Comparison of ENCODE assay signal across 26 cellular contexts in genomic region chr9:131915181-131915580, GRCh38.
A peak's percentile ranks its signal among the peaks of the same experiment; 100 is the strongest.
DNase-seq lines count a peak whose midpoint lies in the region; ATAC-seq and TF ChIP-seq lines count a peak whose summit lies in the region.
"Had no signal": no experiment of that assay in that cellular context is flagged by ENCODE, and none has a peak within 500 bp of the region (broad histone marks: within the 10 kb centered on the region; RNA-seq: fewer than 3 reads in every experiment).

No MANE protein-coding gene starts in this region.

- ATAC-seq in activated T-cell treated with anti-CD3 and anti-CD28 coated beads, Interleukin-2, amount 50 U/mL, for 4 hours: no peak
- ATAC-seq: effector memory CD8-positive, alpha-beta T cell; gastroesophageal sphincter; left ventricle myocardium superior; Right ventricle myocardium inferior; sciatic nerve; stimulated activated naive B cell treated with anti-CD40 and anti-IgM and Interleukin-4, amounts not matched to agents 10 μg/mL and 1 μg/mL and 100 μg/mL, for 72 hours had no signal

- H3K4me2 ChIP-seq in GM23248 (ENCODE audit: unreplicated experiment) (no peak overlapping the region), skeletal muscle satellite cell (ENCODE audit: low read length) (peak overlapping the region; percentile 26), trophoblast cell (ENCODE audit: low read length) (no peak overlapping the region)

- DNase-seq in GM23248 (peak; percentile 43), RKO (ENCODE audit: low spot score) (peak; percentile 41), fibroblast of mammary gland (ENCODE audit: low read depth) (peak; percentile 58), trophoblast cell (no peak)
- DNase-seq in activated T-cell treated with anti-CD3 and anti-CD28 coated beads, Interleukin-2, amount 50 U/mL, for 48 hours: no peak
- DNase-seq in activated T-cell treated with anti-CD3 and anti-CD28 coated beads, Interleukin-2, amount 50 U/mL, for 4 hours: no peak
- DNase-seq: activated CD4-positive, alpha-beta T cell treated with anti-CD3 and anti-CD28 coated beads, Interleukin-2, amount 10 ng/mL, durations not matched to agents 7 days and 5 days; activated naive CD4-positive, alpha-beta T cell treated with anti-CD3 and anti-CD28 coated beads, Interleukin-2, amount 50 U/mL, for 16 hours; amniotic stem cell; cortex of kidney; effector memory CD8-positive, alpha-beta T cell; hypothalamus; KBM-7; left ventricle myocardium superior; NCI-H1417 treated with DMSO at 0.1 percent for 48 hours; NCI-H2081 treated with DMSO at 0.1 percent for 48 hours; NCI-H446; stimulated activated CD4-positive, alpha-beta T cell treated with anti-CD3 and anti-CD28 coated beads, Interleukin-15, amount 100 ng/mL, for 24 hours; stimulated activated naive B cell treated with anti-CD40 and anti-IgM and Interleukin-4, amounts not matched to agents 10 μg/mL and 1 μg/mL and 100 μg/mL, for 72 hours; WERI-Rb-1 had no signal

- H3K4me3 ChIP-seq in GM23248 (no peak overlapping the region), fibroblast of mammary gland (ENCODE audit: control insufficient read depth, low read depth, low read length) (no peak overlapping the region), skeletal muscle satellite cell (ENCODE audit: low read length) (no peak overlapping the region), trophoblast cell (ENCODE audit: low read depth, low read length) (no peak overlapping the region)
- H3K4me3 ChIP-seq: gastroesophageal sphincter, suprapubic skin had no signal

- no peak overlapping the region for H3K14ac ChIP-seq in trophoblast cell (ENCODE audit: low read length)

- no peak overlapping the region for H2BK120ac ChIP-seq in trophoblast cell (ENCODE audit: insufficient read depth, low read length, poor library complexity)

- H3K9me3 ChIP-seq in GM23248 (ENCODE audit: low read depth) (no peaks in the 10 kb centered on the region), skeletal muscle satellite cell (replicated peaks; ENCODE audit: low read length) (no peaks in the 10 kb centered on the region), trophoblast cell (ENCODE audit: insufficient read depth, low read depth, low read length) (no peaks in the 10 kb centered on the region)
- H3K9me3 ChIP-seq: gastroesophageal sphincter, suprapubic skin had no signal

- H3K36me3 Mint-ChIP-seq in activated T-cell treated with anti-CD3 and anti-CD28 coated beads, Interleukin-2, amount 50 U/mL, for 4 hours (ENCODE audit: insufficient read depth): peaks cover 6% of the 10 kb centered on the region

- H2AK5ac ChIP-seq in trophoblast cell (ENCODE audit: low read length): no peak overlapping the region

- no peak overlapping the region for H4K12ac ChIP-seq in trophoblast cell (ENCODE audit: low read depth, low read length)

- H4K20me1 ChIP-seq in GM23248 (ENCODE audit: insufficient read depth): peaks cover 11% of the 10 kb centered on the region; the same call in 1 of the 2 replicates

- H2AFZ ChIP-seq in GM23248 (no peak overlapping the region), trophoblast cell (ENCODE audit: insufficient read depth, low read length, poor library complexity) (no peak overlapping the region)

- H3K18ac ChIP-seq in trophoblast cell (ENCODE audit: low read length): no peak overlapping the region

- H4K8ac ChIP-seq in trophoblast cell (ENCODE audit: low read depth, low read length): no peak overlapping the region

- no peaks in the 10 kb centered on the region for H3K9me3 Mint-ChIP-seq in activated T-cell treated with anti-CD3 and anti-CD28 coated beads, Interleukin-2, amount 50 U/mL, for 4 hours
- H3K9me3 Mint-ChIP-seq: activated CD4-positive, alpha-beta T cell treated with anti-CD3 and anti-CD28 coated beads, Interleukin-2, amount 10 ng/mL, durations not matched to agents 7 days and 5 days; effector memory CD8-positive, alpha-beta T cell; stimulated activated naive B cell treated with anti-CD40 and anti-IgM and Interleukin-4, amounts not matched to agents 10 μg/mL and 1 μg/mL and 100 μg/mL, for 72 hours; T-helper 2 cell treated with Interferon-gamma antibody and Interleukin-4, amounts not matched to agents 5 μg/mL and 100 μg/mL, for 36 hours had no signal

- H3K23ac ChIP-seq in trophoblast cell (ENCODE audit: low read length): no peak overlapping the region

- in situ Hi-C loops in GM23248 (cut with MboI): no loop called here

- TF ChIP-seq CTCF in fibroblast of mammary gland (conservative IDR thresholded peaks at IDR 0.05; ENCODE audit: control insufficient read depth, insufficient read depth, low read depth, low read length): no peak

- peaks cover 3% of the 10 kb centered on the region; the same call in 1 of the 2 replicates for H3F3A ChIP-seq in GM23248 (ENCODE audit: insufficient read depth)

- H3K27me3 ChIP-seq in GM23248 (replicated peaks; ENCODE audit: insufficient read depth): no peaks in the 10 kb centered on the region
- no peaks in the 10 kb centered on the region for H3K27me3 ChIP-seq in skeletal muscle satellite cell (ENCODE audit: control insufficient read depth, insufficient read depth, low read length)
- no peaks in the 10 kb centered on the region for H3K27me3 ChIP-seq in trophoblast cell (ENCODE audit: insufficient read depth, low read length)
- H3K27me3 ChIP-seq: gastroesophageal sphincter, suprapubic skin had no signal

- no peaks in the 10 kb centered on the region for H3K27me3 Mint-ChIP-seq in activated T-cell treated with anti-CD3 and anti-CD28 coated beads, Interleukin-2, amount 50 U/mL, for 4 hours (ENCODE audit: low read depth)
- H3K27me3 Mint-ChIP-seq: activated CD4-positive, alpha-beta T cell treated with anti-CD3 and anti-CD28 coated beads, Interleukin-2, amount 10 ng/mL, durations not matched to agents 7 days and 5 days; effector memory CD8-positive, alpha-beta T cell; stimulated activated naive B cell treated with anti-CD40 and anti-IgM and Interleukin-4, amounts not matched to agents 10 μg/mL and 1 μg/mL and 100 μg/mL, for 72 hours had no signal

- no peaks in the 10 kb centered on the region for H3K4me1 ChIP-seq in GM23248 (ENCODE audit: insufficient read depth)
- H3K4me1 ChIP-seq in skeletal muscle satellite cell (ENCODE audit: control insufficient read depth, insufficient read depth, low read length): peaks cover 16% of the 10 kb centered on the region
- H3K4me1 ChIP-seq in trophoblast cell (ENCODE audit: control insufficient read depth in 1 of 2, insufficient read depth in 2 of 2, low read length in 2 of 2): no peaks in the 10 kb centered on the region
- H3K4me1 ChIP-seq: gastroesophageal sphincter, suprapubic skin had no signal

- H3K4me3 Mint-ChIP-seq in activated T-cell treated with anti-CD3 and anti-CD28 coated beads, Interleukin-2, amount 50 U/mL, for 4 hours: no peak overlapping the region
- H3K4me3 Mint-ChIP-seq: activated CD4-positive, alpha-beta T cell treated with anti-CD3 and anti-CD28 coated beads, Interleukin-2, amount 10 ng/mL, durations not matched to agents 7 days and 5 days; effector memory CD8-positive, alpha-beta T cell; stimulated activated naive B cell treated with anti-CD40 and anti-IgM and Interleukin-4, amounts not matched to agents 10 μg/mL and 1 μg/mL and 100 μg/mL, for 72 hours; T-helper 2 cell treated with Interferon-gamma antibody and Interleukin-4, amounts not matched to agents 5 μg/mL and 100 μg/mL, for 36 hours had no signal

- no peak overlapping the region for H3K4ac ChIP-seq in trophoblast cell (ENCODE audit: low read depth, low read length)

- H3K9me2 ChIP-seq in GM23248 (ENCODE audit: insufficient read depth): peaks cover 3% of the 10 kb centered on the region; the same call in 1 of the 2 replicates

- no peaks in the 10 kb centered on the region for H3K36me3 ChIP-seq in GM23248 (ENCODE audit: low read depth)
- no peaks in the 10 kb centered on the region for H3K36me3 ChIP-seq in skeletal muscle satellite cell (ENCODE audit: insufficient read depth, low read length)
- no peaks in the 10 kb centered on the region for H3K36me3 ChIP-seq in trophoblast cell (ENCODE audit: control insufficient read depth in 1 of 2, insufficient read depth in 2 of 2, low read length in 2 of 2)
- H3K36me3 ChIP-seq: gastroesophageal sphincter, suprapubic skin had no signal

- no peak overlapping the region for H4K91ac ChIP-seq in trophoblast cell (ENCODE audit: low read depth, low read length)

- H3K79me2 ChIP-seq in GM23248 (ENCODE audit: insufficient read depth): peaks cover 10% of the 10 kb centered on the region; the same call in 1 of the 2 replicates
- no peaks in the 10 kb centered on the region for H3K79me2 ChIP-seq in trophoblast cell (ENCODE audit: control insufficient read depth, insufficient read depth, low read length, poor library complexity)

- no peaks in the 10 kb centered on the region for H3K4me1 Mint-ChIP-seq in activated T-cell treated with anti-CD3 and anti-CD28 coated beads, Interleukin-2, amount 50 U/mL, for 4 hours (ENCODE audit: low read depth)
- H3K4me1 Mint-ChIP-seq: activated CD4-positive, alpha-beta T cell treated with anti-CD3 and anti-CD28 coated beads, Interleukin-2, amount 10 ng/mL, durations not matched to agents 7 days and 5 days had no signal

- H3K9ac ChIP-seq in GM23248 (no peak overlapping the region), skeletal muscle satellite cell (ENCODE audit: low read depth, low read length) (no peak overlapping the region), trophoblast cell (ENCODE audit: low read length) (no peak overlapping the region)

- no peak overlapping the region for H2BK5ac ChIP-seq in trophoblast cell (ENCODE audit: low read depth, low read length, poor library complexity)

- no peaks in the 10 kb centered on the region for H3K79me1 ChIP-seq in trophoblast cell (ENCODE audit: low read length)

- H3K27ac ChIP-seq in GM23248: no peak overlapping the region
- no peak overlapping the region for H3K27ac ChIP-seq in trophoblast cell (ENCODE audit: low read depth, low read length)
- H3K27ac ChIP-seq: gastroesophageal sphincter, suprapubic skin, WERI-Rb-1 had no signal

- H2BK12ac ChIP-seq in trophoblast cell (ENCODE audit: low read length): no peak overlapping the region

- 45 to 49% methylated on average over 2 of the region's 2 CpGs for WGBS in GM23248 (ENCODE audit: low coverage in 1 of 2, low lambda C conversion rate in 2 of 2, missing lambda C conversion rate in 2 of 2), 2 experiments
- no CpG with 5 or more reads among the region's 2 CpGs for WGBS in trophoblast cell (ENCODE audit: extremely low coverage, insufficient coverage, insufficient read length)

Comparison
In these comparisons a context has a peak if more than half of its experiments do, and no peak if none do; other contexts are left out.
1. DNase-seq: peak in GM23248 (single experiment), RKO (single experiment) and fibroblast of mammary gland (single experiment); none in activated T-cell treated with anti-CD3 and anti-CD28 coated beads, Interleukin-2, amount 50 U/mL, for 48 hours (0 of 2), trophoblast cell (0 of 2) and activated T-cell treated with anti-CD3 and anti-CD28 coated beads, Interleukin-2, amount 50 U/mL, for 4 hours (single experiment).